Comparison of ENCODE assay signal across 8 cellular contexts in the genomic region with DNA sequence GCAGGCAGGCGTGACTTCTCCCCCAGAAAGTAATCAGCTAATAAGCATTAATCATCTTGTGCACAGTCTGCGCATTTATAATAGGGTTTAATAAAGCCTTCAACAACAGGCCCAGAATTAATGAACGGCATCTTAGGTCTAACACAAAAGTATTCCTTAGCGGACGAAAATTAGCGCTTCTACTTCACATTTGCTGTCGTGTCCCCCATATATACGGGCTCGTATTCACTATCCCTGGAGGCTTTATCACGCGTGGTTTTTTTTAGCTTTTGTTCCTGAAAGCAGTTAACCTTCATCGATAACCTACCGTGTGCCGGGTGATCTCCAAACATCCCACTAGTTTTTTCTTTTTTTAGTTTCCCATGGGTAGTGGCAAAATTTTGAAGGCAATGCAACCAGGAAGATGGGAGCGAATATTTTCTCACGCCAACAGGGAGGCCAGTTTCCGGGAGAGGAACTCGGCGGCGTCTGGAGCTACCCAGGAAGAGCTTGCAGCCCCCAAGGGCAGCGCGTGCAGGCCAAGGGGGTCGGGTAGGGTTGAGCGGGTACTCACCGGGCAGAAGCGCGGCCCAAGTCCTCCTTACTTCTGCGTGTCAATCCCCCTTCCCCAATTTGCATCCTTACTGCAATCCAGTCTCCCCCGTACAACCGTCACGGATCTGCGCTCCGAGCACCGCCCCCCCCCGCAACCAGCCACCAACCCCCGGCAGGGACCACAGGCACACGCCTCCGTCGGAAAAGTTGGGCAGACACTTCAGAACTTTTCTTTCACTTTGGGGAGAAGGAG. TPM values are rescaled to one million over a fixed set of nuclear protein-coding genes. Genes with fewer than 3 reads are reported as not detected.
DNase-seq lines count a peak whose midpoint lies in the region; ATAC-seq, FAIRE-seq and TF ChIP-seq lines count a peak whose summit lies in the region.

No MANE protein-coding gene starts in this region.

- peak overlapping the region; percentile 71 for H3K56ac ChIP-seq in mesendoderm (ENCODE audit: low read length)

- H2BK120ac ChIP-seq in mesendoderm (ENCODE audit: low read depth, low read length) = no peak overlapping the region

- H3K4me2 ChIP-seq in mesendoderm (ENCODE audit: low read length) = peak overlapping the region; percentile 90

- no peak overlapping the region for H4K8ac ChIP-seq in mesendoderm (ENCODE audit: low read depth, low read length)

- no peak overlapping the region for H3K4ac ChIP-seq in mesendoderm (ENCODE audit: low read depth, low read length)

- H4K5ac ChIP-seq in mesendoderm (ENCODE audit: low read length) = no peak overlapping the region

- TF ChIP-seq CTCF in AG09309 (IDR thresholded peaks at IDR 0.05; ENCODE audit: control insufficient read depth, insufficient read depth, low read depth, low read length, missing control alignments) (no peak), bronchial epithelial cell (IDR thresholded peaks at IDR 0.05; ENCODE audit: insufficient read depth, low read length, severe bottlenecking) (no peak)

- no peak overlapping the region for H2BK15ac ChIP-seq in mesendoderm (replicated peaks; ENCODE audit: low read depth)

- peaks cover 5% of the 10 kb centered on the region for H3K4me1 ChIP-seq in mesendoderm (ENCODE audit: control insufficient read depth, low read depth, low read length)

- H3K18ac ChIP-seq in mesendoderm (ENCODE audit: low read length) = no peak overlapping the region

- ATAC-seq in HG03378 (IDR thresholded peaks at IDR 0.05; ENCODE audit: unreplicated experiment) = no peak

- H3K27me3 ChIP-seq in bronchial epithelial cell (ENCODE audit: control insufficient read depth, insufficient read depth, low read length) (no peaks in the 10 kb centered on the region), mesendoderm (ENCODE audit: insufficient read depth, low read length, poor library complexity) (peaks cover 8% of the 10 kb centered on the region)

- no peaks in the 10 kb centered on the region for H3K79me2 ChIP-seq in mesendoderm (ENCODE audit: control insufficient read depth, insufficient read depth, low read length)

- peak overlapping the region; percentile 61 for H3K9ac ChIP-seq in mesendoderm (ENCODE audit: low read length)

- peaks cover 2% of the 10 kb centered on the region for H3K79me1 ChIP-seq in mesendoderm (ENCODE audit: low read length)

- DNase-seq in AG09309 (ENCODE audit: low read depth) = no peak
- DNase-seq in HuH-7 (ENCODE audit: low spot score) = peak; percentile 22
- no peak for DNase-seq in bronchial epithelial cell (ENCODE audit: low read depth)
- DNase-seq in mesendoderm = no peak
- DNase-seq in activated gamma-delta T cell (lab: John Stamatoyannopoulos, UW) = no peak
- no peak for DNase-seq in ecto neural progenitor cell (ENCODE audit: low spot score)
- no peak for DNase-seq in caudate nucleus (lab: John Stamatoyannopoulos, UW)

- H3K36me3 ChIP-seq in bronchial epithelial cell (ENCODE audit: control insufficient read depth, insufficient read depth, low read length) = no peaks in the 10 kb centered on the region
- H3K36me3 ChIP-seq in mesendoderm (ENCODE audit: control insufficient read depth, insufficient read depth, low read length) = no peaks in the 10 kb centered on the region

- no peak overlapping the region for H2AK5ac ChIP-seq in mesendoderm (ENCODE audit: low read length)

- no peak overlapping the region for H2BK5ac ChIP-seq in mesendoderm (ENCODE audit: low read length)

- peak overlapping the region; percentile 97 for H3K4me3 ChIP-seq in AG09309 (ENCODE audit: control insufficient read depth, low read depth, low read length)
- H3K4me3 ChIP-seq in bronchial epithelial cell (ENCODE audit: low read depth, low read length) = peak overlapping the region; percentile 91
- H3K4me3 ChIP-seq in mesendoderm (ENCODE audit: low read length) = peak overlapping the region; percentile 49

- H3K27ac ChIP-seq in mesendoderm (ENCODE audit: low read depth, low read length) = no peak overlapping the region
- no peak overlapping the region for H3K27ac ChIP-seq in caudate nucleus (ENCODE audit: low read depth, low read length)

- no CpG with 5 or more reads among the region's 39 CpGs for WGBS in mesendoderm (ENCODE audit: extremely low coverage, insufficient coverage, low lambda C conversion rate)

- H3K23ac ChIP-seq in mesendoderm (ENCODE audit: low read length) = peak overlapping the region; percentile 60

- no peak for FAIRE-seq in bronchial epithelial cell (lab: Jason Lieb, UNC)

RNA-seq across cellular contexts. Expression of a gene that starts 1.5 kb away (rescaled TPM):
- 20.8 and 32.1 TPM in 2 replicates for total RNA-seq in bronchial epithelial cell
- 2.4 TPM for polyA plus RNA-seq in mesendoderm (2013, experiment 1 of 2)
- 2.4 TPM for polyA plus RNA-seq in mesendoderm (2013, experiment 2 of 2)
